Comparison of ENCODE assay signal across 8 cellular contexts in genomic region chrX:71282514-71283408, GRCh38. TPM values are rescaled to one million over a fixed set of nuclear protein-coding genes. Genes with fewer than 3 reads are reported as not detected.
DNase-seq lines count a peak whose midpoint lies in the region; ATAC-seq, FAIRE-seq and TF ChIP-seq lines count a peak whose summit lies in the region.

No MANE protein-coding gene starts in this region.

- dilution Hi-C loops in endothelial cell of umbilical vein (cut with MboI; ENCODE audit: extremely low pct_ligation_motif_present, low sequenced_read_pairs) = no loop called here

- peak; percentile 8 for TF ChIP-seq RAD21 in neural cell (conservative IDR thresholded peaks at IDR 0.05)

- H4K20me1 ChIP-seq in endothelial cell of umbilical vein (replicated peaks; ENCODE audit: control insufficient read depth, extremely low read depth, insufficient read depth, low read length) (peaks cover 3% of the 10 kb centered on the region), neural cell (ENCODE audit: insufficient read depth) (no peaks in the 10 kb centered on the region)

- H3K9ac ChIP-seq in HUES64 (ENCODE audit: low read depth, low read length) = peak overlapping the region; percentile 70
- peak overlapping the region; percentile 99 for H3K9ac ChIP-seq in endothelial cell of umbilical vein (replicated peaks; ENCODE audit: extremely low read depth, insufficient read depth, low read length)
- H3K9ac ChIP-seq in neural cell (ENCODE audit: low read length) = peak overlapping the region; percentile 67

- BruUV-seq in endothelial cell of umbilical vein (replicated peaks; lab: Mats Ljungman, UMichigan) = TSS peak; percentile 12

- peak; percentile 20 for TF ChIP-seq POLR2A in endothelial cell of umbilical vein (IDR thresholded peaks at IDR 0.05; ENCODE audit: low read depth, low read length)
- TF ChIP-seq POLR2A in upper lobe of left lung (IDR thresholded peaks at IDR 0.05) = no peak

- no peaks in the 10 kb centered on the region for H3K9me2 ChIP-seq in neural cell (ENCODE audit: insufficient read depth, low read length)

- H3K79me2 ChIP-seq in endothelial cell of umbilical vein (ENCODE audit: control insufficient read depth, insufficient read depth, low read length) (peaks cover 42% of the 10 kb centered on the region), neural cell (replicated peaks; ENCODE audit: insufficient read depth, low read length) (peaks cover 31% of the 10 kb centered on the region)

- peak; percentile 80 for DNase-seq in DMS53 treated with DMSO at 0.1 percent for 48 hours (lab: John Stamatoyannopoulos, UW; ENCODE audit: unreplicated experiment)
- peak; percentile 37 for DNase-seq in activated CD4-positive, alpha-beta T cell treated with anti-CD3 and anti-CD28 coated beads, Interleukin-2, amount 50 U/mL, for 1 hour
- DNase-seq in endothelial cell of umbilical vein (ENCODE audit: low read depth, low spot score) = no peak
- DNase-seq in upper lobe of left lung = no peak
- DNase-seq in DMS114 treated with DMSO at 0.1 percent for 48 hours (lab: John Stamatoyannopoulos, UW; ENCODE audit: unreplicated experiment) = no peak

- no peak for FAIRE-seq in endothelial cell of umbilical vein (lab: Jason Lieb, UNC)

- TF ChIP-seq CTCF in endothelial cell of umbilical vein (IDR thresholded peaks at IDR 0.05; ENCODE audit: extremely low read depth in 1 of 2, insufficient read depth in 1 of 2, low read depth in 1 of 2, low read length in 2 of 2) (no peak), neural cell (IDR thresholded peaks at IDR 0.05; ENCODE audit: poor library complexity, severe bottlenecking) (no peak), upper lobe of left lung (IDR thresholded peaks at IDR 0.05) (no peak)

- CTCF ChIA-PET in endothelial cell of umbilical vein (lab: Charles Lee) = interaction anchor here (0.9 to 1.4 kb wide), 3 partner anchors 10 to 37 kb away, joined by 3 to 6 read pairs (median 4); partner anchors contain the start of gene ZMYM3

- H3K27ac ChIP-seq in HUES64 (ENCODE audit: low read depth, low read length) (peak overlapping the region; percentile 84), endothelial cell of umbilical vein (ENCODE audit: insufficient read depth, low read depth, low read length) (peak overlapping the region; percentile 97), neural cell (ENCODE audit: low read length) (peak overlapping the region; percentile 96), upper lobe of left lung (peak overlapping the region; percentile 89 to 94 (median 92))

- H3K27me3 ChIP-seq in HUES64 (ENCODE audit: insufficient read depth, low read length) = no peaks in the 10 kb centered on the region
- no peaks in the 10 kb centered on the region for H3K27me3 ChIP-seq in endothelial cell of umbilical vein (ENCODE audit: control insufficient read depth in 2 of 2, insufficient read depth in 2 of 2, low read length in 2 of 2)
- no peaks in the 10 kb centered on the region for H3K27me3 ChIP-seq in neural cell (ENCODE audit: insufficient read depth, low read depth, low read length)
- H3K27me3 ChIP-seq in upper lobe of left lung = no peaks in the 10 kb centered on the region

- no peaks in the 10 kb centered on the region for H3K9me3 ChIP-seq in HUES64 (ENCODE audit: insufficient read depth, low read depth, low read length)
- H3K9me3 ChIP-seq in endothelial cell of umbilical vein (replicated peaks; ENCODE audit: control insufficient read depth, insufficient read depth, low read length) = no peaks in the 10 kb centered on the region
- no peaks in the 10 kb centered on the region for H3K9me3 ChIP-seq in neural cell (ENCODE audit: low read length)
- peaks cover 0 to 12% (median 0%) of the 10 kb centered on the region in 4 donors for H3K9me3 ChIP-seq in upper lobe of left lung

- H3K36me3 ChIP-seq in HUES64 (ENCODE audit: insufficient read depth, low read length) (peaks cover 27% of the 10 kb centered on the region), endothelial cell of umbilical vein (ENCODE audit: control insufficient read depth in 2 of 2, extremely low read depth in 1 of 2, insufficient read depth in 2 of 2, low read length in 2 of 2) (no peaks in the 10 kb centered on the region), neural cell (ENCODE audit: insufficient read depth, low read length) (no peaks in the 10 kb centered on the region), upper lobe of left lung (no peaks in the 10 kb centered on the region)

- H3K4me3 ChIP-seq in HUES64 (ENCODE audit: low read length) (peak overlapping the region; percentile 47), endothelial cell of umbilical vein (replicated peaks in 1 of 3; ENCODE audit: insufficient read depth in 1 of 3, low read depth in 1 of 3, low read length in 3 of 3) (peak overlapping the region in 2 of 3 experiments; percentile 22 to 35), neural cell (ENCODE audit: low read length) (peak overlapping the region; percentile 79), upper lobe of left lung (peak overlapping the region; percentile 18 to 65 (median 58))

- H3K4me1 ChIP-seq in HUES64 (ENCODE audit: insufficient read depth, low read length) = peaks cover 17% of the 10 kb centered on the region; the same call in 1 of the 2 replicates
- H3K4me1 ChIP-seq in endothelial cell of umbilical vein (ENCODE audit: control insufficient read depth, extremely low read depth, insufficient read depth, low read length) = peaks cover 13% of the 10 kb centered on the region
- peaks cover 7 to 11% (median 8%) of the 10 kb centered on the region in 4 donors for H3K4me1 ChIP-seq in upper lobe of left lung

- H3F3A ChIP-seq in neural cell (ENCODE audit: insufficient read depth, low read length, poor library complexity, severe bottlenecking) = no peaks in the 10 kb centered on the region

- ATAC-seq in GM21423 (IDR thresholded peaks at IDR 0.05; ENCODE audit: unreplicated experiment) = peak; percentile 18
- peak; percentile 78 to 83 for ATAC-seq in upper lobe of left lung (ENCODE audit: low FRiP score in 2 of 2)

- peak; percentile 58 for TF ChIP-seq EP300 in neural cell (conservative IDR thresholded peaks at IDR 0.05; ENCODE audit: poor library complexity, severe bottlenecking)
- TF ChIP-seq EP300 in upper lobe of left lung (IDR thresholded peaks at IDR 0.05) = no peak

- H3K4me2 ChIP-seq in endothelial cell of umbilical vein (ENCODE audit: insufficient read depth, low read length) (peak overlapping the region; percentile 52), neural cell (ENCODE audit: low read length) (peak overlapping the region; percentile 39)

- POLR2A ChIA-PET in endothelial cell of umbilical vein (lab: Charles Lee) = interaction anchor here (0.7 to 1.0 kb wide), 8 partner anchors 9 to 100 kb away, joined by 3 to 10 read pairs (median 5); partner anchors contain the start of genes ITGB1BP2, TAF1 and ZMYM3

- H3K9me1 ChIP-seq in endothelial cell of umbilical vein (replicated peaks; ENCODE audit: control insufficient read depth, extremely low read depth, insufficient read depth, low read length) = no peaks in the 10 kb centered on the region

- 15% methylated on average over 13 of the region's 17 CpGs for WGBS in HUES64
- 23 to 47% methylated on average over 16 to 17 of the region's 17 CpGs for WGBS in upper lobe of left lung, 2 donors

- intact Hi-C loops in endothelial cell of umbilical vein (cut with micrococcal nuclease) = loop anchor here (1.0 kb wide), 3 partner anchors 28 to 100 kb away; partner anchors contain the start of genes TAF1 and ZMYM3

- H2AFZ ChIP-seq in endothelial cell of umbilical vein (ENCODE audit: low read depth, low read length) (peak overlapping the region; percentile 73), neural cell (ENCODE audit: low read depth, low read length) (peak overlapping the region; percentile 40)

RNA-seq across cellular contexts. Expression of gene NONO, which starts 0.7 kb away (rescaled TPM):
- 536 TPM for polyA plus RNA-seq in HUES64 (2013, experiment 1 of 2)
- 631 TPM for polyA plus RNA-seq in HUES64 (2013, experiment 2 of 2)
- 465 and 466 TPM in 2 replicates for total RNA-seq in endothelial cell of umbilical vein
- polyA plus RNA-seq in endothelial cell of umbilical vein = 249 and 471 TPM in 2 replicates
- 291 and 329 TPM in 2 replicates for polyA plus RNA-seq in endothelial cell of umbilical vein (2011; cell fraction: cytosol; rRNA removed)
- polyA plus RNA-seq in endothelial cell of umbilical vein (2011; cell fraction: nucleus; rRNA removed) = 500 and 770 TPM in 2 replicates
- polyA plus RNA-seq in endothelial cell of umbilical vein (2012) = 328 and 381 TPM in 2 replicates
- polyA minus RNA-seq in endothelial cell of umbilical vein = 495 and 551 TPM in 2 replicates
- 379 TPM for polyA minus RNA-seq in endothelial cell of umbilical vein (2011; cell fraction: cytosol; rRNA and poly(A)+ RNA removed)
- polyA minus RNA-seq in endothelial cell of umbilical vein (2011; cell fraction: nucleus; rRNA and poly(A)+ RNA removed) = 143 and 210 TPM in 2 replicates
- 436 and 444 TPM in 2 replicates for polyA plus RNA-seq in neural cell
- 524 and 529 TPM in 2 replicates for polyA minus RNA-seq in neural cell
- 100 to 1,000 TPM; 210 to 294 (median 239) TPM for total RNA-seq in upper lobe of left lung

RNA-seq across cellular contexts. Expression of gene ITGB1BP2, which starts 18.8 kb away (rescaled TPM):
- polyA plus RNA-seq in HUES64 (2013, experiment 1 of 2) = 2.3 TPM
- 1.1 TPM for polyA plus RNA-seq in HUES64 (2013, experiment 2 of 2)
- total RNA-seq in endothelial cell of umbilical vein = 4.6 and 5.9 TPM in 2 replicates
- 1.2 and 1.8 TPM in 2 replicates for polyA plus RNA-seq in endothelial cell of umbilical vein
- 0.30 and 0.41 TPM in 2 replicates for polyA plus RNA-seq in endothelial cell of umbilical vein (2011; cell fraction: cytosol; rRNA removed)
- polyA plus RNA-seq in endothelial cell of umbilical vein (2011; cell fraction: nucleus; rRNA removed) = 14.2 and 19.7 TPM in 2 replicates
- polyA plus RNA-seq in endothelial cell of umbilical vein (2012) = 1.0 and 1.3 TPM in 2 replicates
- 7.3 and 9.9 TPM in 2 replicates for polyA minus RNA-seq in endothelial cell of umbilical vein
- not detected for polyA minus RNA-seq in endothelial cell of umbilical vein (2011; cell fraction: cytosol; rRNA and poly(A)+ RNA removed)
- polyA minus RNA-seq in endothelial cell of umbilical vein (2011; cell fraction: nucleus; rRNA and poly(A)+ RNA removed) = 8.3 and 10.3 TPM in 2 replicates
- polyA plus RNA-seq in neural cell = 2.8 and 5.4 TPM in 2 replicates
- 2.4 and 3.7 TPM in 2 replicates for polyA minus RNA-seq in neural cell
- total RNA-seq in upper lobe of left lung = 1 to 10 TPM in 3 of 6 donors, under 1 TPM in 2, not detected in 1; 0.67 to 3.2 (median 1.6) TPM

RNA-seq across cellular contexts. Expression of gene ZMYM3, which starts 28.8 kb away (rescaled TPM):
- polyA plus RNA-seq in HUES64 (2013, experiment 1 of 2) = 46.8 TPM
- polyA plus RNA-seq in HUES64 (2013, experiment 2 of 2) = 50.0 TPM
- 32.9 and 33.1 TPM in 2 replicates for total RNA-seq in endothelial cell of umbilical vein
- polyA plus RNA-seq in endothelial cell of umbilical vein = 24.7 and 26.5 TPM in 2 replicates
- polyA plus RNA-seq in endothelial cell of umbilical vein (2011; cell fraction: cytosol; rRNA removed) = 21.1 and 21.8 TPM in 2 replicates
- polyA plus RNA-seq in endothelial cell of umbilical vein (2011; cell fraction: nucleus; rRNA removed) = 58.9 and 62.9 TPM in 2 replicates
- 19.0 and 22.9 TPM in 2 replicates for polyA plus RNA-seq in endothelial cell of umbilical vein (2012)
- 39.9 and 46.3 TPM in 2 replicates for polyA minus RNA-seq in endothelial cell of umbilical vein
- polyA minus RNA-seq in endothelial cell of umbilical vein (2011; cell fraction: cytosol; rRNA and poly(A)+ RNA removed) = 16.8 TPM
- polyA minus RNA-seq in endothelial cell of umbilical vein (2011; cell fraction: nucleus; rRNA and poly(A)+ RNA removed) = 18.8 and 21.3 TPM in 2 replicates
- polyA plus RNA-seq in neural cell = 32.8 and 37.2 TPM in 2 replicates
- polyA minus RNA-seq in neural cell = 53.8 and 61.5 TPM in 2 replicates
- total RNA-seq in upper lobe of left lung = 10 to 100 TPM; 12.8 to 32.5 (median 21.6) TPM

RNA-seq across cellular contexts. Expression of gene GJB1, which starts 59.7 kb away (rescaled TPM):
- polyA plus RNA-seq in HUES64 (2013, experiment 1 of 2) = 0.30 TPM
- polyA plus RNA-seq in HUES64 (2013, experiment 2 of 2) = 0.32 TPM
- total RNA-seq in endothelial cell of umbilical vein = not detected in 2 replicates
- polyA plus RNA-seq in endothelial cell of umbilical vein = not detected in 2 replicates
- polyA plus RNA-seq in endothelial cell of umbilical vein (2011; cell fraction: cytosol; rRNA removed) = not detected in 2 replicates
- polyA plus RNA-seq in endothelial cell of umbilical vein (2011; cell fraction: nucleus; rRNA removed) = not detected in 2 replicates
- not detected in 2 replicates for polyA plus RNA-seq in endothelial cell of umbilical vein (2012)
- polyA minus RNA-seq in endothelial cell of umbilical vein = not detected in 2 replicates
- not detected for polyA minus RNA-seq in endothelial cell of umbilical vein (2011; cell fraction: cytosol; rRNA and poly(A)+ RNA removed)
- not detected in 2 replicates for polyA minus RNA-seq in endothelial cell of umbilical vein (2011; cell fraction: nucleus; rRNA and poly(A)+ RNA removed)
- 0.18 TPM in 1 of 2 replicates, not detected in the other for polyA plus RNA-seq in neural cell
- not detected in 2 replicates for polyA minus RNA-seq in neural cell
- total RNA-seq in upper lobe of left lung = 1 to 10 TPM in 3 of 6 donors, not detected in 3; 1.4 to 4.0 (median 2.7) TPM

Comparison
In these comparisons a context has a peak if more than half of its experiments do, and no peak if none do; other contexts are left out.
1. DNase-seq: peak in DMS53 treated with DMSO at 0.1 percent for 48 hours (single experiment) and activated CD4-positive, alpha-beta T cell treated with anti-CD3 and anti-CD28 coated beads, Interleukin-2, amount 50 U/mL, for 1 hour (single experiment); none in endothelial cell of umbilical vein (single experiment), upper lobe of left lung (0 of 2) and DMS114 treated with DMSO at 0.1 percent for 48 hours (single experiment).
2. H3K4me3 ChIP-seq: peak in every context shown above with its lines; median percentile 79 in neural cell; 58 in upper lobe of left lung; 47 in HUES64; 28 in endothelial cell of umbilical vein.
3. Peak in every context shown above with its lines, with median percentiles within 50 percentile points of each other: H3K27ac ChIP-seq and H3K9ac ChIP-seq.